ENCODE assay signal across 8 cellular contexts in genomic region chr3:47283193-47283537, GRCh38.
DNase-seq lines count a peak whose midpoint lies in the region; ATAC-seq and TF ChIP-seq lines count a peak whose summit lies in the region.

No MANE protein-coding gene starts in this region.

- no CpG with 5 or more reads among the region's 10 CpGs for WGBS in iPS DF 6.9 (ENCODE audit: insufficient coverage, insufficient read length)

- no peaks in the 10 kb centered on the region for H3K27me3 ChIP-seq in adipocyte (replicated peaks; ENCODE audit: control insufficient read depth, insufficient read depth, low read length)
- no peaks in the 10 kb centered on the region for H3K27me3 ChIP-seq in iPS DF 6.9 (ENCODE audit: control insufficient read depth, insufficient read depth, low read length)

- no peak for TF ChIP-seq CTCF in GM12864 (IDR thresholded peaks at IDR 0.05; ENCODE audit: low read depth, low read length, missing control alignments)

- ATAC-seq in HG02588 (IDR thresholded peaks at IDR 0.05; ENCODE audit: unreplicated experiment), result no peak
- no peak for ATAC-seq in GM18868 (IDR thresholded peaks at IDR 0.05; ENCODE audit: unreplicated experiment)

- H3K27ac ChIP-seq in iPS DF 6.9 (ENCODE audit: low read length) (no peak overlapping the region), skin epidermis (peak overlapping the region; percentile 68 to 98 (median 94))

- H3K4me3 ChIP-seq in GM12864 (ENCODE audit: low read depth, low read length) (peak overlapping the region; percentile 86), adipocyte (ENCODE audit: low read length) (peak overlapping the region; percentile 99), iPS DF 6.9 (ENCODE audit: low read length) (peak overlapping the region; percentile 71; the same call in 1 of the 2 replicates), skin epidermis (peak overlapping the region; percentile 72 to 84 (median 81))

- H3K9me3 ChIP-seq in adipocyte (ENCODE audit: control insufficient read depth, low read length) (no peaks in the 10 kb centered on the region), iPS DF 6.9 (ENCODE audit: control insufficient read depth, insufficient read depth, low read length) (no peaks in the 10 kb centered on the region)

- peak overlapping the region; percentile 97 for H3K9ac ChIP-seq in adipocyte (ENCODE audit: low read length)

- in situ Hi-C loops in KBM-7 (cut with MboI; ENCODE audit: low pct_unique_long_range_greater_than_20kb, low sequenced_read_pairs), result no loop called here

- DNase-seq in GM12864 (ENCODE audit: low read depth) (no peak), KBM-7 (peak; percentile 45), adipocyte (ENCODE audit: low read depth) (peak; percentile 50), iPS DF 6.9 (ENCODE audit: low read depth, low spot score) (no peak)
- DNase-seq in activated CD4-positive, CD25-positive, alpha-beta regulatory T cell treated with anti-CD3 and anti-CD28 coated beads, Interleukin-2, amount 50 U/mL, for 72 hours, result no peak

- H3K4me1 ChIP-seq in adipocyte (ENCODE audit: control insufficient read depth, insufficient read depth, low read length), result peaks cover 16% of the 10 kb centered on the region
- no peaks in the 10 kb centered on the region; the same call in 1 of the 2 replicates for H3K4me1 ChIP-seq in iPS DF 6.9 (ENCODE audit: control insufficient read depth, insufficient read depth, low read length)

- H3K36me3 ChIP-seq in adipocyte (ENCODE audit: control insufficient read depth, insufficient read depth, low read length, severe bottlenecking) (peaks cover 6% of the 10 kb centered on the region), iPS DF 6.9 (ENCODE audit: control insufficient read depth, insufficient read depth, low read length) (no peaks in the 10 kb centered on the region)

Comparison
In these comparisons a context has a peak if more than half of its experiments do, and no peak if none do; other contexts are left out.
1. DNase-seq: peak in KBM-7 (single experiment) and adipocyte (single experiment); none in GM12864 (single experiment), iPS DF 6.9 (single experiment) and activated CD4-positive, CD25-positive, alpha-beta regulatory T cell treated with anti-CD3 and anti-CD28 coated beads, Interleukin-2, amount 50 U/mL, for 72 hours (single experiment).
2. Peak in every context shown above with its lines, with median percentiles within 50 percentile points of each other: H3K4me3 ChIP-seq.